11 cellular contexts compared by ENCODE assay signal in the genomic region with DNA sequence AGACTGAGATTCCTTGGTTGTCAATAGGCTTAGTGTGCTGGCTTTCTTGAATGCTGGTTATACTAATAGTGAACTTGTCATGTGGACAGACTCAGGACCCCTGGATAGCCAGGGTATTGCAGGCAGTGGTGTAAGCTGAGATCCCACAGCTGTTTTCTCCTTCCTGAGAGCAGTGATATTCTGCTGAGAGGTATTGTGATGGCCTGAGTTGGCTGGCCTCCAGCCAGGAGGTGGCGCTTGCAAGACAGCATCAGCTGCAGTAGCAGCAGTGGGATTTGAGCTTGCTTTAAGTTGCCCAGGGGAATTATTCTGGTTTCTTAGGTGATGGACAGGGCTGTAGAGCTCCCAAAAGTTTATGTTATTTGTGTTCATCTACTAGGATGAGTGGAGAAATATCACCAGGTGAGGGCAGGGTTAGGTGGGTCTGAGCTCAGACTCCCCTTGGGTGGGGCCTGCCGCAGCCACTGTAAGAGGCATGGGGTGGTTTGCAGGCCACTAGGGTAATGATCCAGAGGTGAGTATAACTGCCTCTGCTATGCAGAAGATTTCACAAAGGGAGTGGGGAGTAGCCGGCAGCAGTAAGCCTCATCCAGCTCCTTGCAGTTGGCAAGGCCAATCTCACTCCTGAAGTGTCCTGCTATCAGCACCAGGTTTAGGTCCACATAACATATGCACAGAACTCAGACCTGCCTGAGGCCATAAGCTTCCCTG.
DNase-seq lines count a peak whose midpoint lies in the region; ATAC-seq and TF ChIP-seq lines count a peak whose summit lies in the region.
"Had no signal": no experiment of that assay in that cellular context is flagged by ENCODE, and none has a peak within 500 bp of the region (broad histone marks: within the 10 kb centered on the region; RNA-seq: fewer than 3 reads in every experiment).

No MANE protein-coding gene starts in this region.

- H3K27me3 ChIP-seq in OCI-LY1 (ENCODE audit: insufficient read depth, low read length): no peaks in the 10 kb centered on the region
- H3K27me3 ChIP-seq: pancreas had no signal

- ATAC-seq in activated CD8-positive, alpha-beta T cell treated with anti-CD3 and anti-CD28 coated beads for 36 hours: no peak
- ATAC-seq in activated CD8-positive, alpha-beta T cell treated with anti-CD3 and anti-CD28 coated beads, Interleukin-2, amount 10 ng/mL, durations not matched to agents 7 days and 5 days: no peak
- peak; percentile 33 for ATAC-seq in stimulated activated naive CD8-positive, alpha-beta T cell treated with anti-CD3 and anti-CD28 coated beads, Interleukin-15, amount 100 ng/mL, for 72 hours
- no peak for ATAC-seq in HG03039 (IDR thresholded peaks at IDR 0.05; ENCODE audit: unreplicated experiment)
- ATAC-seq: Panc1, pancreas had no signal

- H3K9ac ChIP-seq in OCI-LY1 (ENCODE audit: low read length): no peak overlapping the region

- no peaks in the 10 kb centered on the region for H3K36me3 ChIP-seq in OCI-LY1 (ENCODE audit: insufficient read depth, low read length)
- H3K36me3 ChIP-seq: pancreas had no signal

- no peaks in the 10 kb centered on the region for H3K4me1 ChIP-seq in OCI-LY1 (ENCODE audit: insufficient read depth, low read length, severe bottlenecking)
- H3K4me1 ChIP-seq: pancreas had no signal

- peak; percentile 7 for DNase-seq in activated CD8-positive, alpha-beta T cell treated with anti-CD3 and anti-CD28 coated beads for 36 hours
- DNase-seq in activated CD8-positive, alpha-beta T cell treated with anti-CD3 and anti-CD28 coated beads, Interleukin-2, amount 10 ng/mL, durations not matched to agents 7 days and 5 days: no peak
- DNase-seq in glomerular visceral epithelial cell (ENCODE audit: extremely low spot score) (peak; percentile 19), CD14-positive monocyte (ENCODE audit: low spot score) (no peak), chondrocyte (ENCODE audit: low spot score) (no peak)
- DNase-seq in stimulated activated naive CD8-positive, alpha-beta T cell treated with anti-CD3 and anti-CD28 coated beads, Interleukin-15, amount 100 ng/mL, for 72 hours: no peak

- H3K9me3 Mint-ChIP-seq in activated CD8-positive, alpha-beta T cell treated with anti-CD3 and anti-CD28 coated beads for 36 hours: no peaks in the 10 kb centered on the region
- H3K9me3 Mint-ChIP-seq in activated CD8-positive, alpha-beta T cell treated with anti-CD3 and anti-CD28 coated beads, Interleukin-2, amount 10 ng/mL, durations not matched to agents 7 days and 5 days (ENCODE audit: insufficient read depth): no peaks in the 10 kb centered on the region
- peaks cover 0 to 5% of the 10 kb centered on the region in 2 donors for H3K9me3 Mint-ChIP-seq in stimulated activated naive CD8-positive, alpha-beta T cell treated with anti-CD3 and anti-CD28 coated beads, Interleukin-15, amount 100 ng/mL, for 72 hours
- H3K9me3 Mint-ChIP-seq in CD14-positive monocyte (peaks cover 1 to 15% (median 5%) of the 10 kb centered on the region in 7 donors), chondrocyte (ENCODE audit: low read depth) (peaks cover 22% of the 10 kb centered on the region)

- no peaks in the 10 kb centered on the region for H3K9me3 ChIP-seq in OCI-LY1 (ENCODE audit: low read length)
- H3K9me3 ChIP-seq: pancreas had no signal

- H3K4me1 Mint-ChIP-seq in activated CD8-positive, alpha-beta T cell treated with anti-CD3 and anti-CD28 coated beads for 36 hours (ENCODE audit: low read depth): no peaks in the 10 kb centered on the region
- H3K4me1 Mint-ChIP-seq in activated CD8-positive, alpha-beta T cell treated with anti-CD3 and anti-CD28 coated beads, Interleukin-2, amount 10 ng/mL, durations not matched to agents 7 days and 5 days (ENCODE audit: low read depth): no peaks in the 10 kb centered on the region
- no peaks in the 10 kb centered on the region for H3K4me1 Mint-ChIP-seq in stimulated activated naive CD8-positive, alpha-beta T cell treated with anti-CD3 and anti-CD28 coated beads, Interleukin-15, amount 100 ng/mL, for 72 hours
- H3K4me1 Mint-ChIP-seq in CD14-positive monocyte: peaks cover 37% of the 10 kb centered on the region
- no peaks in the 10 kb centered on the region for H3K4me1 Mint-ChIP-seq in chondrocyte (ENCODE audit: low read depth)

- H3K36me3 Mint-ChIP-seq in activated CD8-positive, alpha-beta T cell treated with anti-CD3 and anti-CD28 coated beads for 36 hours (ENCODE audit: low read depth): no peaks in the 10 kb centered on the region
- H3K36me3 Mint-ChIP-seq in activated CD8-positive, alpha-beta T cell treated with anti-CD3 and anti-CD28 coated beads, Interleukin-2, amount 10 ng/mL, durations not matched to agents 7 days and 5 days (ENCODE audit: low read depth): no peaks in the 10 kb centered on the region
- H3K36me3 Mint-ChIP-seq in CD14-positive monocyte: peaks cover 16 to 21% of the 10 kb centered on the region in 2 donors
- peaks cover 10% of the 10 kb centered on the region for H3K36me3 Mint-ChIP-seq in chondrocyte (ENCODE audit: low read depth)

- no peak overlapping the region for H3K27ac Mint-ChIP-seq in activated CD8-positive, alpha-beta T cell treated with anti-CD3 and anti-CD28 coated beads for 36 hours
- no peak overlapping the region for H3K27ac Mint-ChIP-seq in activated CD8-positive, alpha-beta T cell treated with anti-CD3 and anti-CD28 coated beads, Interleukin-2, amount 10 ng/mL, durations not matched to agents 7 days and 5 days
- no peak overlapping the region for H3K27ac Mint-ChIP-seq in stimulated activated naive CD8-positive, alpha-beta T cell treated with anti-CD3 and anti-CD28 coated beads, Interleukin-15, amount 100 ng/mL, for 72 hours
- H3K27ac Mint-ChIP-seq in CD14-positive monocyte: no peak overlapping the region
- no peak overlapping the region for H3K27ac Mint-ChIP-seq in chondrocyte (ENCODE audit: unreplicated experiment)
- H3K27ac Mint-ChIP-seq: B cell had no signal

- POLR2A ChIA-PET in activated CD8-positive, alpha-beta T cell treated with anti-CD3 and anti-CD28 coated beads for 36 hours (lab: Charles Lee): no interaction called here
- POLR2A ChIA-PET in activated CD8-positive, alpha-beta T cell treated with anti-CD3 and anti-CD28 coated beads, Interleukin-2, amount 10 ng/mL, durations not matched to agents 7 days and 5 days (lab: Charles Lee): interaction anchor here (0.5 kb wide), 1 partner anchor 1864 kb away, joined by 3 read pairs; no protein-coding TSS in a partner anchor

- no peaks in the 10 kb centered on the region for H3K79me2 ChIP-seq in OCI-LY1 (ENCODE audit: insufficient read depth, low read length)

- no peak overlapping the region for H2AFZ ChIP-seq in OCI-LY1 (ENCODE audit: low read length)

- no peak overlapping the region for H3K4me3 ChIP-seq in OCI-LY1 (ENCODE audit: low read depth, low read length, poor library complexity, severe bottlenecking)
- H3K4me3 ChIP-seq: pancreas had no signal

- no peak overlapping the region for H3K27ac ChIP-seq in OCI-LY1 (ENCODE audit: low read depth, low read length, poor library complexity, severe bottlenecking)
- H3K27ac ChIP-seq: pancreas had no signal

- H3K4me2 ChIP-seq in OCI-LY1 (ENCODE audit: low read length): no peak overlapping the region

- CTCF ChIA-PET in activated CD8-positive, alpha-beta T cell treated with anti-CD3 and anti-CD28 coated beads for 36 hours (lab: Charles Lee): interaction anchor here (1.1 kb wide), 1 partner anchor 9 kb away, joined by 3 read pairs; no protein-coding TSS in a partner anchor
- CTCF ChIA-PET in activated CD8-positive, alpha-beta T cell treated with anti-CD3 and anti-CD28 coated beads, Interleukin-2, amount 10 ng/mL, durations not matched to agents 7 days and 5 days (lab: Charles Lee): interaction anchor here (0.6 to 1.0 kb wide), 2 partner anchors 9 to 1144 kb away, joined by 3 to 4 read pairs; no protein-coding TSS in a partner anchor

- TF ChIP-seq CTCF in activated CD8-positive, alpha-beta T cell treated with anti-CD3 and anti-CD28 coated beads for 36 hours (IDR thresholded peaks at IDR 0.05): no peak
- TF ChIP-seq CTCF in OCI-LY1 (IDR thresholded peaks at IDR 0.05; ENCODE audit: low read length) (peak; percentile 36), CD14-positive monocyte (IDR thresholded peaks at IDR 0.05) (no peak), chondrocyte (IDR thresholded peaks at IDR 0.05) (no peak)

- intact Hi-C loops in activated CD8-positive, alpha-beta T cell treated with anti-CD3 and anti-CD28 coated beads for 36 hours (cut with micrococcal nuclease): no loop called here
- intact Hi-C loops in CD14-positive monocyte (cut with micrococcal nuclease): no loop called here

- H3F3A ChIP-seq in OCI-LY1 (ENCODE audit: insufficient read depth, low read length): no peaks in the 10 kb centered on the region

- no peak overlapping the region for H3K4me3 Mint-ChIP-seq in activated CD8-positive, alpha-beta T cell treated with anti-CD3 and anti-CD28 coated beads for 36 hours
- no peak overlapping the region for H3K4me3 Mint-ChIP-seq in activated CD8-positive, alpha-beta T cell treated with anti-CD3 and anti-CD28 coated beads, Interleukin-2, amount 10 ng/mL, durations not matched to agents 7 days and 5 days
- H3K4me3 Mint-ChIP-seq in stimulated activated naive CD8-positive, alpha-beta T cell treated with anti-CD3 and anti-CD28 coated beads, Interleukin-15, amount 100 ng/mL, for 72 hours: no peak overlapping the region
- no peak overlapping the region for H3K4me3 Mint-ChIP-seq in CD14-positive monocyte
- no peak overlapping the region for H3K4me3 Mint-ChIP-seq in chondrocyte (ENCODE audit: unreplicated experiment)
- H3K4me3 Mint-ChIP-seq: B cell had no signal

- H4K20me1 ChIP-seq in OCI-LY1 (ENCODE audit: insufficient read depth, low read length): no peaks in the 10 kb centered on the region

- H3K9me2 ChIP-seq in OCI-LY1 (ENCODE audit: low read depth, low read length): no peaks in the 10 kb centered on the region

- H3K27me3 Mint-ChIP-seq in activated CD8-positive, alpha-beta T cell treated with anti-CD3 and anti-CD28 coated beads for 36 hours: peaks cover 1% of the 10 kb centered on the region
- no peaks in the 10 kb centered on the region for H3K27me3 Mint-ChIP-seq in activated CD8-positive, alpha-beta T cell treated with anti-CD3 and anti-CD28 coated beads, Interleukin-2, amount 10 ng/mL, durations not matched to agents 7 days and 5 days (ENCODE audit: low read depth)
- no peaks in the 10 kb centered on the region for H3K27me3 Mint-ChIP-seq in stimulated activated naive CD8-positive, alpha-beta T cell treated with anti-CD3 and anti-CD28 coated beads, Interleukin-15, amount 100 ng/mL, for 72 hours
- H3K27me3 Mint-ChIP-seq in CD14-positive monocyte (ENCODE audit: low read depth in 3 of 3): peaks cover 2 to 4% (median 3%) of the 10 kb centered on the region in 3 donors
- H3K27me3 Mint-ChIP-seq in chondrocyte (ENCODE audit: low read depth): no peaks in the 10 kb centered on the region
- H3K27me3 Mint-ChIP-seq: B cell had no signal

Comparison
In these comparisons a context has a peak if more than half of its experiments do, and no peak if none do; other contexts are left out.
1. DNase-seq: peak in activated CD8-positive, alpha-beta T cell treated with anti-CD3 and anti-CD28 coated beads for 36 hours (single experiment) and glomerular visceral epithelial cell (single experiment); none in activated CD8-positive, alpha-beta T cell treated with anti-CD3 and anti-CD28 coated beads, Interleukin-2, amount 10 ng/mL, durations not matched to agents 7 days and 5 days (single experiment), stimulated activated naive CD8-positive, alpha-beta T cell treated with anti-CD3 and anti-CD28 coated beads, Interleukin-15, amount 100 ng/mL, for 72 hours (0 of 2), CD14-positive monocyte (single experiment) and chondrocyte (single experiment).